ENCODE assay signal across 2 cellular contexts in the genomic region with DNA sequence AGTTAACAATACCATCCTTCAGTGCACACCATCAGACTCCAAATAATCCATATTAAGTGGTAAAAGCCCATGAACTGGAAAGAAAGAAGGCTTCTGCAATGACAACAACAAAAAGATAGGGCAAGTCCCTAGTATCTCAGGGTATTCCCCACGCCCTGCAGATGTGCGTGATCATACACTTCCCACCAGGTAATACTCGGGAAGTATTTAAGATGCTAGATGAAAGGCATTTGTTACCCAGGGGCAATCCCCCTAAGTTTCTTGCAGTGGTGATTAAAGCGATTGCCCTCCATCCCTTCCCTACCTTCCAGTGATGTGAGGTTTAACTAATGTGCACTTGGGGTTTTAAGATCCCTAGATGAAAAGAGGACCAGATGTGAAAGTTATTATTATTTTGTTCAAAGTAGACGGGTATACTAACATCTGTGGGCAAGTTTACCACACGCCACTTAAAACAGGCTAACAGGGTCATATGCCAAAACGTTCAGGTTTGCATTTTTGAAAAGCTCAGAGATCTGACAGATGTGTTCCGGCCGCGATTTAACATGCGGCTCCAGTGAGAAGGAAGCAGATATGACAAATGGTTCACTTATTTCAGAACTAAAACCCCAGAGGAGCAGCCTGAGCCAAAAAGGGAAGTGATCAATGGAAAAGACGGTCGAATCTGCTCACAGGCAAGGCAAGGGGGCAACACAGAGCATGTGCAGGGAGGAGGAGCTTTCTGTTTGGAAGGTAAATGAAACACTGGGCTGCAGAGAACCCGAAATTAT.
TF ChIP-seq lines count a peak whose summit lies in the region.

No MANE protein-coding gene starts in this region.

TF ChIP-seq in K562, 482 proteins besides CTCF, POLR2A, EP300 and RAD21:
- TF ChIP-seq SPI1 (IDR thresholded peaks at IDR 0.05; ENCODE audit: borderline replicate concordance, low read depth, low read length), result peak; percentile 25; the same call in 1 of the 2 replicates
- TF ChIP-seq, protein P1, sequence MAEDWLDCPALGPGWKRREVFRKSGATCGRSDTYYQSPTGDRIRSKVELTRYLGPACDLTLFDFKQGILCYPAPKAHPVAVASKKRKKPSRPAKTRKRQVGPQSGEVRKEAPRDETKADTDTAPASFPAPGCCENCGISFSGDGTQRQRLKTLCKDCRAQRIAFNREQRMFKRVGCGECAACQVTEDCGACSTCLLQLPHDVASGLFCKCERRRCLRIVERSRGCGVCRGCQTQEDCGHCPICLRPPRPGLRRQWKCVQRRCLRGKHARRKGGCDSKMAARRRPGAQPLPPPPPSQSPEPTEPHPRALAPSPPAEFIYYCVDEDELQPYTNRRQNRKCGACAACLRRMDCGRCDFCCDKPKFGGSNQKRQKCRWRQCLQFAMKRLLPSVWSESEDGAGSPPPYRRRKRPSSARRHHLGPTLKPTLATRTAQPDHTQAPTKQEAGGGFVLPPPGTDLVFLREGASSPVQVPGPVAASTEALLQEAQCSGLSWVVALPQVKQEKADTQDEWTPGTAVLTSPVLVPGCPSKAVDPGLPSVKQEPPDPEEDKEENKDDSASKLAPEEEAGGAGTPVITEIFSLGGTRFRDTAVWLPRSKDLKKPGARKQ (CRISPR knock-in tag; IDR thresholded peaks at IDR 0.05), result no peak
- TF ChIP-seq, protein P2, sequence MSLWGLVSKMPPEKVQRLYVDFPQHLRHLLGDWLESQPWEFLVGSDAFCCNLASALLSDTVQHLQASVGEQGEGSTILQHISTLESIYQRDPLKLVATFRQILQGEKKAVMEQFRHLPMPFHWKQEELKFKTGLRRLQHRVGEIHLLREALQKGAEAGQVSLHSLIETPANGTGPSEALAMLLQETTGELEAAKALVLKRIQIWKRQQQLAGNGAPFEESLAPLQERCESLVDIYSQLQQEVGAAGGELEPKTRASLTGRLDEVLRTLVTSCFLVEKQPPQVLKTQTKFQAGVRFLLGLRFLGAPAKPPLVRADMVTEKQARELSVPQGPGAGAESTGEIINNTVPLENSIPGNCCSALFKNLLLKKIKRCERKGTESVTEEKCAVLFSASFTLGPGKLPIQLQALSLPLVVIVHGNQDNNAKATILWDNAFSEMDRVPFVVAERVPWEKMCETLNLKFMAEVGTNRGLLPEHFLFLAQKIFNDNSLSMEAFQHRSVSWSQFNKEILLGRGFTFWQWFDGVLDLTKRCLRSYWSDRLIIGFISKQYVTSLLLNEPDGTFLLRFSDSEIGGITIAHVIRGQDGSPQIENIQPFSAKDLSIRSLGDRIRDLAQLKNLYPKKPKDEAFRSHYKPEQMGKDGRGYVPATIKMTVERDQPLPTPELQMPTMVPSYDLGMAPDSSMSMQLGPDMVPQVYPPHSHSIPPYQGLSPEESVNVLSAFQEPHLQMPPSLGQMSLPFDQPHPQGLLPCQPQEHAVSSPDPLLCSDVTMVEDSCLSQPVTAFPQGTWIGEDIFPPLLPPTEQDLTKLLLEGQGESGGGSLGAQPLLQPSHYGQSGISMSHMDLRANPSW (CRISPR knock-in tag; IDR thresholded peaks at IDR 0.05), result no peak
- no peak for TF ChIP-seq ZNF263 (CRISPR knock-in tag; IDR thresholded peaks at IDR 0.05; ENCODE audit: borderline replicate concordance)
- peak; percentile 45 to 47; a peak in 3 of 4 replicates for TF ChIP-seq NRF1 (conservative IDR thresholded peaks at IDR 0.05 in 1 of 2, IDR thresholded peaks at IDR 0.05 in 1 of 2)

TF ChIP-seq in HepG2, 621 proteins besides CTCF, POLR2A, EP300 and RAD21:
- TF ChIP-seq ZNF33B (CRISPR knock-in tag; IDR thresholded peaks at IDR 0.05), result no peak
- TF ChIP-seq ZNF136 (CRISPR knock-in tag; IDR thresholded peaks at IDR 0.05; ENCODE audit: low read depth), result no peak
- TF ChIP-seq SMAD1 (CRISPR knock-in tag; IDR thresholded peaks at IDR 0.05; ENCODE audit: borderline replicate concordance, low read depth), result no peak
- no peak for TF ChIP-seq DNMT1 (CRISPR knock-in tag; IDR thresholded peaks at IDR 0.05)
- TF ChIP-seq, protein P3, sequence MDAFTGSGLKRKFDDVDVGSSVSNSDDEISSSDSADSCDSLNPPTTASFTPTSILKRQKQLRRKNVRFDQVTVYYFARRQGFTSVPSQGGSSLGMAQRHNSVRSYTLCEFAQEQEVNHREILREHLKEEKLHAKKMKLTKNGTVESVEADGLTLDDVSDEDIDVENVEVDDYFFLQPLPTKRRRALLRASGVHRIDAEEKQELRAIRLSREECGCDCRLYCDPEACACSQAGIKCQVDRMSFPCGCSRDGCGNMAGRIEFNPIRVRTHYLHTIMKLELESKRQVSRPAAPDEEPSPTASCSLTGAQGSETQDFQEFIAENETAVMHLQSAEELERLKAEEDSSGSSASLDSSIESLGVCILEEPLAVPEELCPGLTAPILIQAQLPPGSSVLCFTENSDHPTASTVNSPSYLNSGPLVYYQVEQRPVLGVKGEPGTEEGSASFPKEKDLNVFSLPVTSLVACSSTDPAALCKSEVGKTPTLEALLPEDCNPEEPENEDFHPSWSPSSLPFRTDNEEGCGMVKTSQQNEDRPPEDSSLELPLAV (CRISPR knock-in tag; conservative IDR thresholded peaks at IDR 0.05; ENCODE audit: low read depth), result no peak
- no peak for TF ChIP-seq POGZ (CRISPR knock-in tag; IDR thresholded peaks at IDR 0.05)
- TF ChIP-seq, protein P4, sequence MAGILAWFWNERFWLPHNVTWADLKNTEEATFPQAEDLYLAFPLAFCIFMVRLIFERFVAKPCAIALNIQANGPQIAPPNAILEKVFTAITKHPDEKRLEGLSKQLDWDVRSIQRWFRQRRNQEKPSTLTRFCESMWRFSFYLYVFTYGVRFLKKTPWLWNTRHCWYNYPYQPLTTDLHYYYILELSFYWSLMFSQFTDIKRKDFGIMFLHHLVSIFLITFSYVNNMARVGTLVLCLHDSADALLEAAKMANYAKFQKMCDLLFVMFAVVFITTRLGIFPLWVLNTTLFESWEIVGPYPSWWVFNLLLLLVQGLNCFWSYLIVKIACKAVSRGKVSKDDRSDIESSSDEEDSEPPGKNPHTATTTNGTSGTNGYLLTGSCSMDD (CRISPR knock-in tag; IDR thresholded peaks at IDR 0.05), result no peak
- no peak for TF ChIP-seq KLF9 (CRISPR knock-in tag; IDR thresholded peaks at IDR 0.05; ENCODE audit: low read depth)
- no peak for TF ChIP-seq HNRNPH1 (optimal IDR thresholded peaks at IDR 0.05; ENCODE audit: low read depth, low read length)
- TF ChIP-seq KDM2A (CRISPR knock-in tag; IDR thresholded peaks at IDR 0.05; ENCODE audit: borderline replicate concordance, low read depth), result no peak
TF ChIP-seq in HepG2: peak in this region for 0.
